7 cellular contexts compared by ENCODE assay signal in the genomic region with DNA sequence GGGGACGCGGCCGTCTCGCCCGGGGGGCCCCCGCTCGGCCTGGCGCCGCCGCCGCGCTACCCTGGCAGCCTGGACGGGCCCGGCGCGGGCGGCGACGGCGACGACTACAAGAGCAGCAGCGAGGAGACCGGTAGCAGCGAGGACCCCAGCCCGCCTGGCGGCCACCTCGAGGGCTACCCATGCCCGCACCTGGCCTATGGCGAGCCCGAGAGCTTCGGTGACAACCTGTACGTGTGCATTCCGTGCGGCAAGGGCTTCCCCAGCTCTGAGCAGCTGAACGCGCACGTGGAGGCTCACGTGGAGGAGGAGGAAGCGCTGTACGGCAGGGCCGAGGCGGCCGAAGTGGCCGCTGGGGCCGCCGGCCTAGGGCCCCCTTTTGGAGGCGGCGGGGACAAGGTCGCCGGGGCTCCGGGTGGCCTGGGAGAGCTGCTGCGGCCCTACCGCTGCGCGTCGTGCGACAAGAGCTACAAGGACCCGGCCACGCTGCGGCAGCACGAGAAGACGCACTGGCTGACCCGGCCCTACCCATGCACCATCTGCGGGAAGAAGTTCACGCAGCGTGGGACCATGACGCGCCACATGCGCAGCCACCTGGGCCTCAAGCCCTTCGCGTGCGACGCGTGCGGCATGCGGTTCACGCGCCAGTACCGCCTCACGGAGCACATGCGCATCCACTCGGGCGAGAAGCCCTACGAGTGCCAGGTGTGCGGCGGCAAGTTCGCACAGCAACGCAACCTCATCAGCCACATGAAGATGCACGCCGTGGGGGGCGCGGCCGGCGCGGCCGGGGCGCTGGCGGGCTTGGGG.
DNase-seq lines count a peak whose midpoint lies in the region; ATAC-seq and TF ChIP-seq lines count a peak whose summit lies in the region.

No MANE protein-coding gene starts in this region.

- peaks cover 12% of the 10 kb centered on the region for H3K36me3 Mint-ChIP-seq in activated naive CD8-positive, alpha-beta T cell
- peaks cover 25% of the 10 kb centered on the region for H3K36me3 Mint-ChIP-seq in stimulated activated naive CD8-positive, alpha-beta T cell treated with anti-CD3 and anti-CD28 coated beads, Interleukin-15, Interleukin-2, amounts not matched to agents 100 ng/mL and 50 ng/mL, for 24 hours (ENCODE audit: low read depth)

- H3K4me1 Mint-ChIP-seq in activated naive CD8-positive, alpha-beta T cell (ENCODE audit: low read depth): peaks cover 11% of the 10 kb centered on the region
- H3K4me1 Mint-ChIP-seq in stimulated activated naive CD8-positive, alpha-beta T cell treated with anti-CD3 and anti-CD28 coated beads, Interleukin-15, Interleukin-2, amounts not matched to agents 100 ng/mL and 50 ng/mL, for 24 hours (ENCODE audit: low read depth): peaks cover 37% of the 10 kb centered on the region

- H3K4me3 Mint-ChIP-seq in activated naive CD8-positive, alpha-beta T cell: peak overlapping the region; percentile 51
- H3K4me3 Mint-ChIP-seq in stimulated activated naive CD8-positive, alpha-beta T cell treated with anti-CD3 and anti-CD28 coated beads, Interleukin-15, Interleukin-2, amounts not matched to agents 100 ng/mL and 50 ng/mL, for 24 hours: peak overlapping the region; percentile 20

- TF ChIP-seq POLR2A in GM18951 (IDR thresholded peaks at IDR 0.05; ENCODE audit: extremely low read depth, insufficient read depth, insufficient read length): peak; percentile 23

- H3K27me3 Mint-ChIP-seq in activated naive CD8-positive, alpha-beta T cell: peaks cover 3% of the 10 kb centered on the region
- H3K27me3 Mint-ChIP-seq in stimulated activated naive CD8-positive, alpha-beta T cell treated with anti-CD3 and anti-CD28 coated beads, Interleukin-15, Interleukin-2, amounts not matched to agents 100 ng/mL and 50 ng/mL, for 24 hours: peaks cover 13% of the 10 kb centered on the region

- peak; percentile 67 for DNase-seq in iris pigment epithelial cell (ENCODE audit: low read depth)
- no peak for DNase-seq in NCI-H524 (lab: John Stamatoyannopoulos, UW)

- in situ Hi-C loops in GM18951 (cut with MboI; ENCODE audit: low sequenced_read_pairs, unreplicated experiment): no loop called here

- H3K9me3 Mint-ChIP-seq in activated naive CD8-positive, alpha-beta T cell (ENCODE audit: low read depth): no peaks in the 10 kb centered on the region
- no peaks in the 10 kb centered on the region for H3K9me3 Mint-ChIP-seq in stimulated activated naive CD8-positive, alpha-beta T cell treated with anti-CD3 and anti-CD28 coated beads, Interleukin-15, Interleukin-2, amounts not matched to agents 100 ng/mL and 50 ng/mL, for 24 hours

- ATAC-seq in GM21825 (IDR thresholded peaks at IDR 0.05; ENCODE audit: unreplicated experiment) (no peak), HG02588 (IDR thresholded peaks at IDR 0.05; ENCODE audit: unreplicated experiment) (no peak)

- no peak overlapping the region for H3K27ac Mint-ChIP-seq in activated naive CD8-positive, alpha-beta T cell
- H3K27ac Mint-ChIP-seq in stimulated activated naive CD8-positive, alpha-beta T cell treated with anti-CD3 and anti-CD28 coated beads, Interleukin-15, Interleukin-2, amounts not matched to agents 100 ng/mL and 50 ng/mL, for 24 hours: no peak overlapping the region
